19 cellular contexts compared by ENCODE assay signal in the genomic region with DNA sequence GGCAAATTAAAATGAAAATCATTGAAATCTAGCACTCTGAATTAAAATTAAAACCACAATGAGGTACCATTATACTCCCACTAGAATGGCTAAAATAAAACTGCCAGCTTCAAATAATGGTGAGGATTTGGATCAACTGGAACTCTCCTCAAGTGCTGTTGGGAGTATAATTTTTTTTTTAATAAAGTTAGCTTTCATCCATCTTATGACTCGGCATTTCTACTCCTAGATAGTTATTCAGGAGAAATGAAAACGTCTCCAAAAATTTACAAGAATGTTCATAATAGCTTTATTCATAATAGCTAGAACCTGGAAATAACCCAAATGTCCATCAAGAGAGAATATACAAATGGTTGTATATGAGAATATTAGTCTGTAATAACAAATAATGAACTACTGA.
"Had no signal": no experiment of that assay in that cellular context is flagged by ENCODE, and none has a peak within 500 bp of the region (broad histone marks: within the 10 kb centered on the region; RNA-seq: fewer than 3 reads in every experiment).

No MANE protein-coding gene starts in this region.

- H3K27ac ChIP-seq: SJSA1 had no signal

- H3K27me3 Mint-ChIP-seq: IgD-negative memory B cell had no signal

- H3K4me3 ChIP-seq: MG63, SJSA1 had no signal

- H3K9me3 Mint-ChIP-seq: IgD-negative memory B cell had no signal

- H3K4me3 Mint-ChIP-seq: IgD-negative memory B cell had no signal

- H3K27me3 ChIP-seq: MG63 had no signal

- H3K9me3 ChIP-seq: MG63, SJSA1 had no signal

- H3K4me1 ChIP-seq: SJSA1 had no signal

- DNase-seq: KBM-7, MG63, NCI-H1092, NCI-H1105 treated with DMSO at 0.1 percent for 48 hours, NCI-H1417 treated with DMSO at 0.1 percent for 48 hours, NCI-H146, NCI-H1694 treated with DMSO at 0.1 percent for 48 hours, NCI-H1930, NCI-H2081, NCI-H2107, NCI-H2227 treated with DMSO at 0.1 percent for 48 hours, NCI-H524, NCI-H526 treated with DMSO at 0.1 percent for 48 hours, NCI-H774, Right ventricle myocardium superior, RPMI8226, SIG-M5 had no signal
